In the genomic region with DNA sequence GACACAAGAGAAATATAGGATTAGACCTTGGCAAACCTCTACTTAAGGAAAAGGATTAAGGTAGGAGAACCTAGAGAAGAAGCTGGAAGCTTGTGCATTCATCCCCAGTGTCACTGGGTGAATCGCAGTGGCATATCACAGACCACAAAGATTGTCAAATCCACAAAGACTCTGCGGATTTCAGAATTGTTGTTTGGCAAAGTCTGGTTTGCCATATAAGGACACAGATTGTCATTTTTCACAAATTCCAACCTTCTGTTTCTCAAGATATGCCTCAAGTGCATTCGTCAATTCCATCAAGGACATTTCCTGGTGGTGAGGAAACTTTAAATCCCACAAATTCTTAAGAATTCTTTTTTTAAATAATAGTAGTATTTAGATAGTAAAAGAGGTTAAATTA, we compare ENCODE assay signal across 25 cellular contexts.
"Had no signal": no experiment of that assay in that cellular context is flagged by ENCODE, and none has a peak within 500 bp of the region (broad histone marks: within the 10 kb centered on the region; RNA-seq: fewer than 3 reads in every experiment).

No MANE protein-coding gene starts in this region.

- H3K4me1 Mint-ChIP-seq: activated B cell treated with CpG ODN at 0.5 μM for 24 hours; activated CD4-positive, alpha-beta T cell treated with anti-CD3 and anti-CD28 coated beads, Interleukin-2, amount 10 ng/mL, durations not matched to agents 24 days and 14 days; activated CD8-positive, alpha-beta memory T cell treated with anti-CD3 and anti-CD28 coated beads, Interleukin-2, amount 10 ng/mL, durations not matched to agents 7 days and 5 days; activated naive CD8-positive, alpha-beta T cell treated with anti-CD3 and anti-CD28 coated beads, Interleukin-2, amount 50 U/mL, for 24 hours; T-helper 17 cell had no signal

- H3K27me3 Mint-ChIP-seq: activated B cell treated with CpG ODN at 0.5 μM for 24 hours; activated CD4-positive, alpha-beta T cell treated with anti-CD3 and anti-CD28 coated beads, Interleukin-2, amount 10 ng/mL, durations not matched to agents 24 days and 14 days; activated CD8-positive, alpha-beta memory T cell treated with anti-CD3 and anti-CD28 coated beads, Interleukin-2, amount 10 ng/mL, durations not matched to agents 7 days and 5 days; activated naive CD8-positive, alpha-beta T cell treated with anti-CD3 and anti-CD28 coated beads, Interleukin-2, amount 50 U/mL, for 24 hours; activated T-cell treated with anti-CD3 and anti-CD28 coated beads, Interleukin-2, amount 50 U/mL, for 24 hours; T-helper 17 cell had no signal

- H3K27ac ChIP-seq: breast epithelium, KMS-11, Peyer's patch had no signal

- H3K9ac ChIP-seq: KMS-11 had no signal

- H3K4me2 ChIP-seq: KMS-11 had no signal

- ATAC-seq: activated CD8-positive, alpha-beta memory T cell treated with anti-CD3 and anti-CD28 coated beads, Interleukin-2, amount 10 ng/mL, durations not matched to agents 7 days and 5 days; activated naive CD4-positive, alpha-beta T cell treated with anti-CD3 and anti-CD28 coated beads, Interleukin-2, amount 50 U/mL, for 72 hours; activated naive CD8-positive, alpha-beta T cell treated with anti-CD3 and anti-CD28 coated beads, Interleukin-2, amount 50 U/mL, for 24 hours; T-helper 17 cell had no signal

- DNase-seq: activated B cell treated with CpG ODN at 0.5 μM for 24 hours; activated CD4-positive, alpha-beta T cell treated with anti-CD3 and anti-CD28 coated beads for 1 hour; activated CD4-positive, alpha-beta T cell treated with anti-CD3 and anti-CD28 coated beads, Interleukin-2, amount 10 ng/mL, durations not matched to agents 24 days and 14 days; activated CD4-positive, alpha-beta T cell treated with anti-CD3 and anti-CD28 coated beads, Interleukin-2, amount 50 U/mL, for 48 hours; activated CD8-positive, alpha-beta memory T cell treated with anti-CD3 and anti-CD28 coated beads, Interleukin-2, amount 10 ng/mL, durations not matched to agents 7 days and 5 days; activated effector memory CD4-positive, alpha-beta T cell treated with Interleukin-2 at 50 U/mL for 16 hours; activated naive CD4-positive, alpha-beta T cell; activated naive CD8-positive, alpha-beta T cell treated with anti-CD3 and anti-CD28 coated beads, Interleukin-2, amount 50 U/mL, for 24 hours; activated T-cell treated with anti-CD3 and anti-CD28 coated beads, Interleukin-2, amount 50 U/mL, for 24 hours; amygdala; central memory CD4-positive, alpha-beta T cell; MG63; NCI-H1105; NCI-H1436; NCI-H1694 treated with DMSO at 0.1 percent for 48 hours; NCI-H2029 treated with DMSO at 0.1 percent for 48 hours; NCI-H524; Peyer's patch; SHP77; T-helper 17 cell; T-helper 9 cell had no signal

- H3K4me3 ChIP-seq: breast epithelium, MG63, Peyer's patch had no signal

- H3K4me3 Mint-ChIP-seq: activated B cell treated with CpG ODN at 0.5 μM for 24 hours; activated CD4-positive, alpha-beta T cell treated with anti-CD3 and anti-CD28 coated beads, Interleukin-2, amount 10 ng/mL, durations not matched to agents 24 days and 14 days; activated CD8-positive, alpha-beta memory T cell treated with anti-CD3 and anti-CD28 coated beads, Interleukin-2, amount 10 ng/mL, durations not matched to agents 7 days and 5 days; activated naive CD8-positive, alpha-beta T cell treated with anti-CD3 and anti-CD28 coated beads, Interleukin-2, amount 50 U/mL, for 24 hours; activated T-cell treated with anti-CD3 and anti-CD28 coated beads, Interleukin-2, amount 50 U/mL, for 24 hours; activated T-helper 1 cell treated with anti-CD3 and anti-CD28 coated beads, Interleukin-12 subunit alpha, Interleukin-12 subunit beta, Interleukin-2, Interleukin-4 antibody, amounts not matched to agents 30 ng/mL and 10 ng/mL and 1 ng/mL, durations not matched to agents 14 hours and 24 hours and 36 hours; T-helper 17 cell had no signal

- H3K9me3 Mint-ChIP-seq: activated CD4-positive, alpha-beta T cell treated with anti-CD3 and anti-CD28 coated beads, Interleukin-2, amount 10 ng/mL, durations not matched to agents 24 days and 14 days; activated T-cell treated with anti-CD3 and anti-CD28 coated beads, Interleukin-2, amount 50 U/mL, for 24 hours; activated T-helper 1 cell treated with anti-CD3 and anti-CD28 coated beads, Interleukin-12 subunit alpha, Interleukin-12 subunit beta, Interleukin-2, Interleukin-4 antibody, amounts not matched to agents 30 ng/mL and 10 ng/mL and 1 ng/mL, durations not matched to agents 14 hours and 24 hours and 36 hours had no signal

- H3K36me3 ChIP-seq: breast epithelium, MG63, Peyer's patch had no signal

- H3K4me1 ChIP-seq: breast epithelium, Peyer's patch had no signal

- H3K9me3 ChIP-seq: breast epithelium, MG63, Peyer's patch had no signal

- H3K27ac Mint-ChIP-seq: activated B cell treated with CpG ODN at 0.5 μM for 24 hours; activated CD4-positive, alpha-beta T cell treated with anti-CD3 and anti-CD28 coated beads, Interleukin-2, amount 10 ng/mL, durations not matched to agents 24 days and 14 days; activated CD8-positive, alpha-beta memory T cell treated with anti-CD3 and anti-CD28 coated beads, Interleukin-2, amount 10 ng/mL, durations not matched to agents 7 days and 5 days; activated naive CD4-positive, alpha-beta T cell treated with anti-CD3 and anti-CD28 coated beads, Interleukin-2, amount 50 U/mL, for 72 hours; activated naive CD8-positive, alpha-beta T cell treated with anti-CD3 and anti-CD28 coated beads, Interleukin-2, amount 50 U/mL, for 24 hours; activated T-cell treated with anti-CD3 and anti-CD28 coated beads, Interleukin-2, amount 50 U/mL, for 24 hours; activated T-helper 1 cell treated with anti-CD3 and anti-CD28 coated beads, Interleukin-12 subunit alpha, Interleukin-12 subunit beta, Interleukin-2, Interleukin-4 antibody, amounts not matched to agents 30 ng/mL and 10 ng/mL and 1 ng/mL, durations not matched to agents 14 hours and 24 hours and 36 hours; T-helper 17 cell had no signal

- H3K36me3 Mint-ChIP-seq: activated CD8-positive, alpha-beta memory T cell treated with anti-CD3 and anti-CD28 coated beads, Interleukin-2, amount 10 ng/mL, durations not matched to agents 7 days and 5 days; activated naive CD4-positive, alpha-beta T cell treated with anti-CD3 and anti-CD28 coated beads, Interleukin-2, amount 50 U/mL, for 72 hours had no signal

- H3K27me3 ChIP-seq: breast epithelium, MG63, Peyer's patch had no signal
